8 cellular contexts compared by ENCODE assay signal in genomic region chr12:118052324-118053070, GRCh38. TPM values are rescaled to one million over a fixed set of nuclear protein-coding genes. Genes with fewer than 3 reads are reported as not detected.
A peak's percentile ranks its signal among the peaks of the same experiment; 100 is the strongest.
DNase-seq lines count a peak whose midpoint lies in the region; ATAC-seq and TF ChIP-seq lines count a peak whose summit lies in the region.

No MANE protein-coding gene starts in this region.

- peaks cover 0 to 47% (median 4%) of the 10 kb centered on the region in 4 donors for H3K36me3 ChIP-seq in sigmoid colon

- WGBS in right cardiac atrium, result 43% methylated on average over 14 of the region's 14 CpGs
- WGBS in sigmoid colon, 2 donors, result 16 to 59% methylated on average over 14 of the region's 14 CpGs

- TF ChIP-seq CTCF in 22Rv1 (IDR thresholded peaks at IDR 0.05) (no peak), HFF-Myc (IDR thresholded peaks at IDR 0.05; ENCODE audit: low read depth, low read length, missing control alignments) (no peak), sigmoid colon (IDR thresholded peaks at IDR 0.05) (no peak)

- H3K4me3 ChIP-seq in HFF-Myc (replicated peaks; ENCODE audit: low read depth, low read length) (no peak overlapping the region), right cardiac atrium (ENCODE audit: low read length) (no peak overlapping the region), sigmoid colon (no peak overlapping the region)

- ATAC-seq in right cardiac atrium (peak; percentile 94 to 96), GM19324 (IDR thresholded peaks at IDR 0.05; ENCODE audit: low FRiP score, unreplicated experiment) (no peak)

- no peak for TF ChIP-seq EP300 in sigmoid colon (IDR thresholded peaks at IDR 0.05)

- DNase-seq in HFF-Myc (ENCODE audit: extremely low read depth, low read depth), result peak; percentile 96
- peak; percentile 88 for DNase-seq in amniotic stem cell (lab: John Stamatoyannopoulos, UW)
- peak; percentile 84 to 87 (median 87) for DNase-seq in right cardiac atrium
- peak; percentile 88 for DNase-seq in sigmoid colon
- no peak for DNase-seq in SK-N-DZ (ENCODE audit: low spot score)
- no peak for DNase-seq in NCI-H2171 (lab: John Stamatoyannopoulos, UW)

- H3K9me3 ChIP-seq in right cardiac atrium (ENCODE audit: control insufficient read depth, low read length) (no peaks in the 10 kb centered on the region), sigmoid colon (no peaks in the 10 kb centered on the region)

- peaks cover 11% of the 10 kb centered on the region for H3K4me1 ChIP-seq in right cardiac atrium (ENCODE audit: control insufficient read depth, insufficient read depth, low read length)
- peaks cover 0 to 34% (median 30%) of the 10 kb centered on the region in 4 donors for H3K4me1 ChIP-seq in sigmoid colon

- H3K27me3 ChIP-seq in right cardiac atrium (ENCODE audit: control insufficient read depth, insufficient read depth) (no peaks in the 10 kb centered on the region), sigmoid colon (no peaks in the 10 kb centered on the region)

- H3K27ac ChIP-seq in 22Rv1 (peak overlapping the region; percentile 37), right cardiac atrium (ENCODE audit: low read length) (peak overlapping the region; percentile 83), sigmoid colon (peak overlapping the region; percentile 65 to 75 (median 73))

- intact Hi-C loops in right cardiac atrium (cut with DNase I) (no loop called here), sigmoid colon (cut with DNase I) (no loop called here)

- TF ChIP-seq POLR2A in sigmoid colon (IDR thresholded peaks at IDR 0.05), result no peak

RNA-seq across cellular contexts. Expression of gene WSB2, which starts 8.5 kb away (rescaled TPM):
- 10 to 100 TPM; 71.9 to 79.2 (median 72.8) TPM for total RNA-seq in right cardiac atrium
- 40.6 TPM for polyA plus RNA-seq in right cardiac atrium
- 10 to 100 TPM; 50.2 to 64.0 (median 55.6) TPM for total RNA-seq in sigmoid colon
- polyA plus RNA-seq in sigmoid colon, result 100 to 1,000 TPM in 2 of 3 donors, 10 to 100 TPM in 1; 58.9 to 160 (median 105) TPM
- polyA plus RNA-seq in SK-N-DZ (2014; cell fraction: cytosol; rRNA removed), result 42.0 and 62.5 TPM in 2 replicates
- 20.9 and 29.8 TPM in 2 replicates for polyA plus RNA-seq in SK-N-DZ (2014; cell fraction: nucleus; rRNA removed)

RNA-seq across cellular contexts. Expression of gene RFC5, which starts 36.0 kb away (rescaled TPM):
- total RNA-seq in right cardiac atrium (1 to 10 TPM; 4.3 to 7.9 (median 6.4) TPM), sigmoid colon (10 to 100 TPM in 2 of 4 donors, 1 to 10 TPM in 2; 6.9 to 12.7 (median 9.7) TPM)
- polyA plus RNA-seq in right cardiac atrium (4.3 TPM), sigmoid colon (10 to 100 TPM in 2 of 3 donors, 1 to 10 TPM in 1; 9.5 to 15.1 (median 12.0) TPM)
- polyA plus RNA-seq in SK-N-DZ (2014; cell fraction: cytosol; rRNA removed), result 120 and 122 TPM in 2 replicates
- 86.7 and 91.3 TPM in 2 replicates for polyA plus RNA-seq in SK-N-DZ (2014; cell fraction: nucleus; rRNA removed)

RNA-seq across cellular contexts. Expression of gene VSIG10, which starts 51.3 kb away (rescaled TPM):
- total RNA-seq in right cardiac atrium, result 10 to 100 TPM in 3 of 4 donors, 1 to 10 TPM in 1; 6.3 to 14.7 (median 14.3) TPM
- polyA plus RNA-seq in right cardiac atrium, result 9.1 TPM
- total RNA-seq in sigmoid colon, result 10 to 100 TPM; 22.2 to 31.1 (median 23.5) TPM
- 10 to 100 TPM; 28.5 to 59.9 (median 34.2) TPM for polyA plus RNA-seq in sigmoid colon
- polyA plus RNA-seq in SK-N-DZ (2014; cell fraction: cytosol; rRNA removed), result 39.4 and 43.2 TPM in 2 replicates
- polyA plus RNA-seq in SK-N-DZ (2014; cell fraction: nucleus; rRNA removed), result 37.8 and 54.1 TPM in 2 replicates

Comparison
In these comparisons a context has a peak if more than half of its experiments do, and no peak if none do; other contexts are left out.
1. DNase-seq: peak in HFF-Myc (single experiment), amniotic stem cell (single experiment), right cardiac atrium (3 of 3) and sigmoid colon (single experiment); none in SK-N-DZ (single experiment) and NCI-H2171 (single experiment).
2. Peak in every context shown above with its lines, with median percentiles within 50 percentile points of each other: H3K27ac ChIP-seq.